In genomic region chr20:63738687-63739128, GRCh38 we compare ENCODE assay signal across 8 cellular contexts. TPM values are rescaled to one million over a fixed set of nuclear protein-coding genes. Genes with fewer than 3 reads are reported as not detected.
DNase-seq lines count a peak whose midpoint lies in the region; ATAC-seq and FAIRE-seq lines count a peak whose summit lies in the region.

No MANE protein-coding gene starts in this region.

- H3K27ac Mint-ChIP-seq in activated T-cell treated with anti-CD3 and anti-CD28 coated beads, Interleukin-2, amount 50 U/mL, for 72 hours = no peak overlapping the region

- no peaks in the 10 kb centered on the region for H3K27me3 Mint-ChIP-seq in activated T-cell treated with anti-CD3 and anti-CD28 coated beads, Interleukin-2, amount 50 U/mL, for 72 hours (ENCODE audit: low read depth)

- peaks cover 0 to 1% of the 10 kb centered on the region in 2 donors for H3K36me3 Mint-ChIP-seq in activated T-cell treated with anti-CD3 and anti-CD28 coated beads, Interleukin-2, amount 50 U/mL, for 72 hours (ENCODE audit: insufficient read depth in 2 of 2)

- DNase-seq in activated T-cell treated with anti-CD3 and anti-CD28 coated beads for 48 hours (ENCODE audit: low read depth) = peak; percentile 33
- DNase-seq in activated T-cell treated with anti-CD3 and anti-CD28 coated beads for 4 hours = no peak
- peak in 1 of 2 donors; percentile 31 for DNase-seq in activated T-cell treated with anti-CD3 and anti-CD28 coated beads, Interleukin-2, amount 50 U/mL, for 72 hours
- DNase-seq in cardiac septum (ENCODE audit: low spot score) = peak; percentile 80
- peak; percentile 79 for DNase-seq in sciatic nerve (ENCODE audit: low spot score)
- DNase-seq in NK-92 treated with Interleukin-12 subunit alpha and Interleukin-12 subunit beta, amount 100 ng/mL, for 24 hours (lab: John Stamatoyannopoulos, UW) = no peak
- no peak for DNase-seq in urothelium cell line (ENCODE audit: low spot score)

- intact Hi-C loops in cardiac septum (cut with DNase I) = loop anchor here (5.0 kb wide), 1 partner anchor 41 kb away; the partner anchor contains the start of gene TNFRSF6B
- intact Hi-C loops in sciatic nerve (cut with DNase I) = no loop called here

- H3K4me1 Mint-ChIP-seq in activated T-cell treated with anti-CD3 and anti-CD28 coated beads, Interleukin-2, amount 50 U/mL, for 72 hours (ENCODE audit: low read depth) = peaks cover 16% of the 10 kb centered on the region

- no peaks in the 10 kb centered on the region for H3K9me3 Mint-ChIP-seq in activated T-cell treated with anti-CD3 and anti-CD28 coated beads, Interleukin-2, amount 50 U/mL, for 72 hours

- no peak for ATAC-seq in activated T-cell treated with anti-CD3 and anti-CD28 coated beads, Interleukin-2, amount 50 U/mL, for 72 hours (replicated peaks in 1 of 2)
- ATAC-seq in sciatic nerve = peak; percentile 11
- no peak for ATAC-seq in HG02623 (IDR thresholded peaks at IDR 0.05; ENCODE audit: unreplicated experiment)

- H3K4me3 Mint-ChIP-seq in activated T-cell treated with anti-CD3 and anti-CD28 coated beads, Interleukin-2, amount 50 U/mL, for 72 hours = peak overlapping the region; percentile 29 to 54

- FAIRE-seq in urothelium cell line (lab: Jason Lieb, UNC) = no peak

RNA-seq across cellular contexts. Expression of gene SLC2A4RG, which starts 0.9 kb away (rescaled TPM):
- 10 to 100 TPM; 43.5 to 47.0 TPM for total RNA-seq in activated T-cell treated with anti-CD3 and anti-CD28 coated beads, Interleukin-2, amount 50 U/mL, for 72 hours
- total RNA-seq in cardiac septum (67.8 TPM), sciatic nerve (73.0 TPM)

RNA-seq across cellular contexts. Expression of gene LIME1, which starts 2.2 kb away (rescaled TPM):
- 10 to 100 TPM; 13.4 to 21.1 TPM for total RNA-seq in activated T-cell treated with anti-CD3 and anti-CD28 coated beads, Interleukin-2, amount 50 U/mL, for 72 hours
- 5.0 TPM for total RNA-seq in cardiac septum
- total RNA-seq in sciatic nerve = 8.1 TPM

RNA-seq across cellular contexts. Expression of gene ZGPAT, which starts 30.9 kb away (rescaled TPM):
- 10 to 100 TPM; 24.3 to 28.0 TPM for total RNA-seq in activated T-cell treated with anti-CD3 and anti-CD28 coated beads, Interleukin-2, amount 50 U/mL, for 72 hours
- total RNA-seq in cardiac septum (16.7 TPM), sciatic nerve (23.8 TPM)

RNA-seq across cellular contexts. Expression of gene ARFRP1, which starts 30.9 kb away (rescaled TPM):
- total RNA-seq in activated T-cell treated with anti-CD3 and anti-CD28 coated beads, Interleukin-2, amount 50 U/mL, for 72 hours = 10 to 100 TPM; 55.1 to 70.9 TPM
- total RNA-seq in cardiac septum (40.3 TPM), sciatic nerve (49.1 TPM)

RNA-seq across cellular contexts. Expression of gene TNFRSF6B, which starts 42.3 kb away (rescaled TPM):
- total RNA-seq in activated T-cell treated with anti-CD3 and anti-CD28 coated beads, Interleukin-2, amount 50 U/mL, for 72 hours = 1 to 10 TPM; 1.0 to 1.2 TPM
- total RNA-seq in cardiac septum (not detected), sciatic nerve (6.1 TPM)

Comparison
In these comparisons a context has a peak if more than half of its experiments do, and no peak if none do; other contexts are left out.
1. DNase-seq: peak in activated T-cell treated with anti-CD3 and anti-CD28 coated beads for 48 hours (single experiment), cardiac septum (single experiment) and sciatic nerve (single experiment); none in activated T-cell treated with anti-CD3 and anti-CD28 coated beads for 4 hours (single experiment), NK-92 treated with Interleukin-12 subunit alpha and Interleukin-12 subunit beta, amount 100 ng/mL, for 24 hours (single experiment) and urothelium cell line (single experiment).